In the genomic region with DNA sequence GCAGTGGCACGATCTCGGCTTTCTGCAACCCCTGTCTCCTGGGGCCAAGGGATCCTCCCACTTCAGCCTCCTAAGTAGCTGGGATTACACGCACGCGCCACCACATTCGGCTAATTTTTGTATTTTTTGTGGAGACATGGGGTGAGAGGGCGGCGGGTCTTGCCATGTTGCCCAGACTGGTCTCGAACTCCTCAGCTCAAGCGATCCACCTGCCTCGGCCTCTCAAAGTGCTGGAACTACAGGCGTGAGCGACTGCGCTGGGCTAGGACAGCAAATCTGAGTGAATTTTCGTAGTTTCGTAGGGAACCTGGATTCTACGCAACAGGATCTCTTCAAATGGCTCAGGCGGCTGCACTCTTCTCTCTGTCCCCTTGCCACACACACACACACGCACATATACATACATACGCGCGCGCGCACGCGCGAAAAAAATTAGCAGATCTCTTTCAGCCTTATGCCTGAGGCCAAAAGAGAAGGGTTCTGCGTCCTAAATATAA, we compare ENCODE assay signal across 1 cellular context.
TF ChIP-seq lines count a peak whose summit lies in the region.

No MANE protein-coding gene starts in this region.

TF ChIP-seq in liver, 16 proteins besides CTCF, POLR2A, EP300 and RAD21 (continued from another document):
- TF ChIP-seq, protein P1, sequence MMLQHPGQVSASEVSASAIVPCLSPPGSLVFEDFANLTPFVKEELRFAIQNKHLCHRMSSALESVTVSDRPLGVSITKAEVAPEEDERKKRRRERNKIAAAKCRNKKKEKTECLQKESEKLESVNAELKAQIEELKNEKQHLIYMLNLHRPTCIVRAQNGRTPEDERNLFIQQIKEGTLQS (IDR thresholded peaks at IDR 0.05) = no peak
- TF ChIP-seq FOXA2 (IDR thresholded peaks at IDR 0.05) (no peak), SP1 (IDR thresholded peaks at IDR 0.05) (no peak)
TF ChIP-seq in liver: peak in this region for 0.
